ENCODE assay signal across 12 cellular contexts in the genomic region with DNA sequence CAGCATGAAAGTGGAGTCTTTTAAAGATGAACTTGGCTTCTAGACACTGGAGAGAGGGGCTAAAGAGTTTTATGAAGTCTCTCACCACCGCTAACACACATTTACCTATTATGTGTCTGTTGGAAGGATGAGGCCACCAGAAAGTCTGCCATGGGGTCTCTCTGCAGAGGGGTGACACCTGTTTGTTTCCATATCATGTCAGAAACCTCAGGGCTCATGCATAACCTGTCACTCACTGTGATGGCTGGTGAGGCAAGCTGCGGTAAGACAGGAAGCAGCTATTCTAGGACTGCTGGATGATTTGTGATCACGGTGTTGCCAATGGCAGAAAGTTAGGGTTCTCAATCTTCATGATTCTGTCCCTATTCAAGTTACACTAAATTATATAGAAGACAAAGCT.
DNase-seq lines count a peak whose midpoint lies in the region; ATAC-seq lines count a peak whose summit lies in the region.
"Had no signal": no experiment of that assay in that cellular context is flagged by ENCODE, and none has a peak within 500 bp of the region (broad histone marks: within the 10 kb centered on the region; RNA-seq: fewer than 3 reads in every experiment).

No MANE protein-coding gene starts in this region.

- H3K4me1 Mint-ChIP-seq in memory B cell = peaks cover 64% of the 10 kb centered on the region

- in situ Hi-C loops in KBM-7 (cut with MboI; ENCODE audit: low pct_unique_long_range_greater_than_20kb, low sequenced_read_pairs) = no loop called here

- DNase-seq in memory B cell (ENCODE audit: low spot score in 2 of 2) (no peak), foreskin melanocyte (no peak), KBM-7 (no peak), AML-193 (lab: John Stamatoyannopoulos, UW) (no peak)
- DNase-seq in stimulated activated CD4-positive, alpha-beta T cell treated with anti-CD3 and anti-CD28 coated beads, Interleukin-4, amount 100 ng/mL, for 1 hour = no peak
- DNase-seq: activated T-cell treated with anti-CD3 and anti-CD28 coated beads, Interleukin-2, amount 50 U/mL, for 4 hours; KG1; SIG-M5; thyroid gland had no signal

- H3K36me3 Mint-ChIP-seq in memory B cell = no peaks in the 10 kb centered on the region

- no peaks in the 10 kb centered on the region for H3K9me3 Mint-ChIP-seq in memory B cell
- H3K9me3 Mint-ChIP-seq: activated T-cell treated with anti-CD3 and anti-CD28 coated beads, Interleukin-2, amount 50 U/mL, for 4 hours had no signal

- ATAC-seq in GM18867 (IDR thresholded peaks at IDR 0.05; ENCODE audit: unreplicated experiment) (peak; percentile 56), GM21529 (IDR thresholded peaks at IDR 0.05; ENCODE audit: unreplicated experiment) (peak; percentile 54), HG03460 (IDR thresholded peaks at IDR 0.05; ENCODE audit: unreplicated experiment) (peak; percentile 33), memory B cell (ENCODE audit: low read depth) (peak; percentile 34)

- H3K27me3 Mint-ChIP-seq in memory B cell = no peaks in the 10 kb centered on the region

- H3K27ac Mint-ChIP-seq in memory B cell = peak overlapping the region; percentile 89

- peak overlapping the region; percentile 21 for H3K4me3 Mint-ChIP-seq in memory B cell
- H3K4me3 Mint-ChIP-seq: activated T-cell treated with anti-CD3 and anti-CD28 coated beads, Interleukin-2, amount 50 U/mL, for 4 hours had no signal
